14 cellular contexts compared by ENCODE assay signal in the genomic region with DNA sequence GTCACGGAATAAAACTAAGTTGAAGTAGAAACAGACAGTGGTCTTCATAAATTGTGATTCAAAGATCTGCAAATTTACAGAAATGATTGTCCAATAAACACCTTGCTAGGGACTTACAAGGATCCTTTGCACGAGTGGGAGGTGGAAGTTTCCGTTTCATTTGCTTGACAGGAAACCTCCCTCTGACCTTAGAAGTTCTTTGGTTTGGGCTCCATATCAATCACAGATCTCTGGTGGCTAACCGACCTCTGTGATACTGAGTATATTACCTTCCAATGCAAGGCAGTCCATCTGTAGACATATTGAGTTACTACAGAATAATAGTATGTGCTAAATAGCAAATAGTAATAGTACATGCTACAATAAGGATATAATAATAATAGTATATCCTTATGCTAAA. TPM values are rescaled to one million over a fixed set of nuclear protein-coding genes. Genes with fewer than 3 reads are reported as not detected.
A peak's percentile ranks its signal among the peaks of the same experiment; 100 is the strongest.
DNase-seq lines count a peak whose midpoint lies in the region; ATAC-seq and TF ChIP-seq lines count a peak whose summit lies in the region.
"Had no signal": no experiment of that assay in that cellular context is flagged by ENCODE, and none has a peak within 500 bp of the region (broad histone marks: within the 10 kb centered on the region; RNA-seq: fewer than 3 reads in every experiment).

No MANE protein-coding gene starts in this region.

- DNase-seq in CD8-positive, alpha-beta T cell = no peak
- DNase-seq in activated T-cell treated with anti-CD3 and anti-CD28 coated beads for 48 hours (ENCODE audit: low read depth) (peak; percentile 22), NCI-H82 (lab: John Stamatoyannopoulos, UW) (no peak), MG63 (no peak)
- peak; percentile 60 for DNase-seq in natural killer cell treated with Interleukin-12 subunit alpha and Interleukin-12 subunit beta and Interleukin-15 and Interleukin-18, amount 100 ng/mL, for 72 hours (ENCODE audit: low spot score)
- DNase-seq: DMS79 treated with DMSO at 0.1 percent for 48 hours, foreskin fibroblast, mesendoderm, NCI-H1105, NCI-H2227 treated with DMSO at 0.1 percent for 48 hours had no signal

- no peaks in the 10 kb centered on the region for H3K27me3 ChIP-seq in CD8-positive, alpha-beta T cell (ENCODE audit: insufficient read depth, low read length)
- H3K27me3 ChIP-seq in MG63 = no peaks in the 10 kb centered on the region
- H3K27me3 ChIP-seq: breast epithelium had no signal

- intact Hi-C loops in CD8-positive, alpha-beta T cell (cut with DNase I, micrococcal nuclease) = no loop called here

- peaks cover 9% of the 10 kb centered on the region for H3K9me3 Mint-ChIP-seq in CD8-positive, alpha-beta T cell
- peaks cover 2% of the 10 kb centered on the region for H3K9me3 Mint-ChIP-seq in natural killer cell treated with Interleukin-12 subunit alpha and Interleukin-12 subunit beta and Interleukin-15 and Interleukin-18, amount 100 ng/mL, for 72 hours

- H3K4me1 Mint-ChIP-seq in CD8-positive, alpha-beta T cell (ENCODE audit: low read depth) = peaks cover 14% of the 10 kb centered on the region
- peaks cover 12 to 15% of the 10 kb centered on the region in 2 donors for H3K4me1 Mint-ChIP-seq in natural killer cell treated with Interleukin-12 subunit alpha and Interleukin-12 subunit beta and Interleukin-15 and Interleukin-18, amount 100 ng/mL, for 72 hours (ENCODE audit: low read depth in 2 of 2)

- H3K27me3 Mint-ChIP-seq in CD8-positive, alpha-beta T cell (ENCODE audit: low read depth) = peaks cover 6% of the 10 kb centered on the region
- H3K27me3 Mint-ChIP-seq in natural killer cell treated with Interleukin-12 subunit alpha and Interleukin-12 subunit beta and Interleukin-15 and Interleukin-18, amount 100 ng/mL, for 72 hours = peaks cover 0 to 2% of the 10 kb centered on the region in 2 donors

- H3K27ac ChIP-seq in CD8-positive, alpha-beta T cell (ENCODE audit: low read depth, low read length) = no peak overlapping the region
- H3K27ac ChIP-seq: breast epithelium had no signal

- no peak overlapping the region for H3K4me3 ChIP-seq in CD8-positive, alpha-beta T cell (ENCODE audit: low read depth, low read length)
- H3K4me3 ChIP-seq in MG63 = no peak overlapping the region
- H3K4me3 ChIP-seq: breast epithelium had no signal

- peaks cover 4% of the 10 kb centered on the region for H3K4me1 ChIP-seq in CD8-positive, alpha-beta T cell (ENCODE audit: insufficient read depth, low read length)
- H3K4me1 ChIP-seq: breast epithelium had no signal

- H3K36me3 ChIP-seq in CD8-positive, alpha-beta T cell (ENCODE audit: insufficient read depth, low read length) = no peaks in the 10 kb centered on the region
- H3K36me3 ChIP-seq in MG63 = no peaks in the 10 kb centered on the region
- H3K36me3 ChIP-seq: breast epithelium had no signal

- no peaks in the 10 kb centered on the region for H3K9me3 ChIP-seq in CD8-positive, alpha-beta T cell (ENCODE audit: low read length)
- no peaks in the 10 kb centered on the region; the same call in 1 of the 2 replicates for H3K9me3 ChIP-seq in MG63
- H3K9me3 ChIP-seq: breast epithelium had no signal

- no peak for TF ChIP-seq CTCF in CD8-positive, alpha-beta T cell (IDR thresholded peaks at IDR 0.05)

- peak; percentile 29 for ATAC-seq in CD8-positive, alpha-beta T cell
- ATAC-seq in HG02885 (IDR thresholded peaks at IDR 0.05; ENCODE audit: poor library complexity, unreplicated experiment) (peak; percentile 66), HG02610 (IDR thresholded peaks at IDR 0.05; ENCODE audit: unreplicated experiment) (no peak), GM21576 (IDR thresholded peaks at IDR 0.05; ENCODE audit: unreplicated experiment) (no peak)
- ATAC-seq in natural killer cell treated with Interleukin-12 subunit alpha and Interleukin-12 subunit beta and Interleukin-15 and Interleukin-18, amount 100 ng/mL, for 72 hours = peak; percentile 69 to 74

- no peaks in the 10 kb centered on the region for H3K36me3 Mint-ChIP-seq in CD8-positive, alpha-beta T cell
- peaks cover 12% of the 10 kb centered on the region for H3K36me3 Mint-ChIP-seq in natural killer cell treated with Interleukin-12 subunit alpha and Interleukin-12 subunit beta and Interleukin-15 and Interleukin-18, amount 100 ng/mL, for 72 hours

- H3K4me3 Mint-ChIP-seq in CD8-positive, alpha-beta T cell = no peak overlapping the region
- H3K4me3 Mint-ChIP-seq in natural killer cell treated with Interleukin-12 subunit alpha and Interleukin-12 subunit beta and Interleukin-15 and Interleukin-18, amount 100 ng/mL, for 72 hours = peak overlapping the region; percentile 14

- POLR2A ChIA-PET in CD8-positive, alpha-beta T cell (lab: Charles Lee) = no interaction called here

- CTCF ChIA-PET in CD8-positive, alpha-beta T cell (lab: Charles Lee) = no interaction called here

- H3K27ac Mint-ChIP-seq in CD8-positive, alpha-beta T cell = no peak overlapping the region
- H3K27ac Mint-ChIP-seq in natural killer cell treated with Interleukin-12 subunit alpha and Interleukin-12 subunit beta and Interleukin-15 and Interleukin-18, amount 100 ng/mL, for 72 hours = no peak overlapping the region

RNA-seq across cellular contexts. Expression of a gene that starts 33.7 kb away (rescaled TPM):
- total RNA-seq in CD8-positive, alpha-beta T cell = 1 to 10 TPM; 1.4 to 1.6 TPM
- under 1 TPM; 0.73 to 0.95 TPM for total RNA-seq in natural killer cell treated with Interleukin-12 subunit alpha and Interleukin-12 subunit beta and Interleukin-15 and Interleukin-18, amount 100 ng/mL, for 72 hours
- total RNA-seq in MG63 (2014; rRNA removed; shearing (Covaris generic); ENCODE audit: low replicate concordance) = 0.99 and 1.1 TPM in 2 replicates

Comparison
In these comparisons a context has a peak if more than half of its experiments do, and no peak if none do; other contexts are left out.
1. ATAC-seq: peak in CD8-positive, alpha-beta T cell (single experiment), HG02885 (single experiment) and natural killer cell treated with Interleukin-12 subunit alpha and Interleukin-12 subunit beta and Interleukin-15 and Interleukin-18, amount 100 ng/mL, for 72 hours (2 of 2); none in HG02610 (single experiment) and GM21576 (single experiment).
2. DNase-seq: peak in activated T-cell treated with anti-CD3 and anti-CD28 coated beads for 48 hours (single experiment) and natural killer cell treated with Interleukin-12 subunit alpha and Interleukin-12 subunit beta and Interleukin-15 and Interleukin-18, amount 100 ng/mL, for 72 hours (single experiment); none in CD8-positive, alpha-beta T cell (0 of 7), NCI-H82 (single experiment) and MG63 (single experiment).